17 cellular contexts compared by ENCODE assay signal in the genomic region with DNA sequence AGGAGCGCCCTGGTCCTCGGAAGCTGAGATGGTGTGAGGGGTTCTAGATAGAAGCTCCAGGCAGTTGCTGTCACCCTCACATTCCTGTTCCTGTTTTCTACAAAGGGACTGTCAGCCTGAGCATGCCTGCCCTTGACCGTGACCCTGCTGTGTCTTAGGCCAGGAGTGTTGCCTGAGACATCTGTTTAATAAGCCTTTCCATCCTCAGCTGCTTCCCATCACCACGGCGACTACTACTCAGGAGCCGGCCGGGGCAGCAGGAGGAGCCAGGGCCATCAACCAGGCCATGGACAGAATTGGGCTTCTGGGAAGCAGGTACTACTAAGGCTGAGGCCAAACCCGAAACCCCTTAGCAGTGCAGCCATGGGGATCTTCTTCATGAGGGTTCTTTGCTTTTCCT.
"Had no signal": no experiment of that assay in that cellular context is flagged by ENCODE, and none has a peak within 500 bp of the region (broad histone marks: within the 10 kb centered on the region; RNA-seq: fewer than 3 reads in every experiment).

No MANE protein-coding gene starts in this region.

- H3K9me3 Mint-ChIP-seq: activated CD4-positive, alpha-beta T cell treated with anti-CD3 and anti-CD28 coated beads, Interleukin-2, amount 10 ng/mL, durations not matched to agents 24 days and 14 days; activated naive CD4-positive, alpha-beta T cell treated with anti-CD3 and anti-CD28 coated beads, Interleukin-2, amount 50 U/mL, for 72 hours; activated T-cell treated with anti-CD3 and anti-CD28 coated beads, Interleukin-2, amount 50 U/mL, for 72 hours had no signal

- H3K27ac Mint-ChIP-seq: activated CD4-positive, alpha-beta T cell treated with anti-CD3 and anti-CD28 coated beads, Interleukin-2, amount 10 ng/mL, durations not matched to agents 24 days and 14 days; activated T-cell treated with anti-CD3 and anti-CD28 coated beads, Interleukin-2, amount 50 U/mL, for 72 hours; endodermal cell had no signal

- H3K4me3 ChIP-seq: adrenal gland, stomach, thoracic aorta had no signal

- H3K36me3 ChIP-seq: adrenal gland had no signal

- H3K27me3 Mint-ChIP-seq: activated CD4-positive, alpha-beta T cell treated with anti-CD3 and anti-CD28 coated beads, Interleukin-2, amount 10 ng/mL, durations not matched to agents 24 days and 14 days had no signal

- FAIRE-seq: bronchial epithelial cell, small intestine had no signal

- H3K36me3 Mint-ChIP-seq: activated naive CD4-positive, alpha-beta T cell treated with anti-CD3 and anti-CD28 coated beads, Interleukin-2, amount 50 U/mL, for 72 hours had no signal

- H3K9me3 ChIP-seq: adrenal gland, stomach, thoracic aorta had no signal

- H3K4me1 ChIP-seq: adrenal gland, stomach had no signal

- H3K4me3 Mint-ChIP-seq: activated CD4-positive, alpha-beta T cell treated with anti-CD3 and anti-CD28 coated beads, Interleukin-2, amount 10 ng/mL, durations not matched to agents 24 days and 14 days; activated T-cell treated with anti-CD3 and anti-CD28 coated beads, Interleukin-2, amount 50 U/mL, for 72 hours; endodermal cell had no signal

- DNase-seq: activated CD4-positive, alpha-beta T cell treated with anti-CD3 and anti-CD28 coated beads, Interleukin-2, amount 10 ng/mL, durations not matched to agents 24 days and 14 days; activated gamma-delta T cell treated with Interleukin-2 at 50 U/mL for 16 hours; activated T-cell treated with anti-CD3 and anti-CD28 coated beads, Interleukin-2, amount 50 U/mL, for 72 hours; adrenal gland; endodermal cell; islet precursor cell; mammary epithelial cell; occipital lobe; small intestine; stimulated activated CD4-positive, alpha-beta T cell treated with anti-CD3 and anti-CD28 coated beads, Interleukin-4, amount 100 ng/mL, for 1 hour; stomach; T1000 had no signal

- H3K27ac ChIP-seq: adrenal gland, epithelial cell of prostate, stomach, thoracic aorta had no signal

- H3K4me1 Mint-ChIP-seq: activated CD4-positive, alpha-beta T cell treated with anti-CD3 and anti-CD28 coated beads, Interleukin-2, amount 10 ng/mL, durations not matched to agents 24 days and 14 days; endodermal cell had no signal

- H3K27me3 ChIP-seq: adrenal gland, stomach had no signal

- ATAC-seq: activated naive CD4-positive, alpha-beta T cell treated with anti-CD3 and anti-CD28 coated beads, Interleukin-2, amount 50 U/mL, for 72 hours; activated T-cell treated with anti-CD3 and anti-CD28 coated beads, Interleukin-2, amount 50 U/mL, for 72 hours; left lobe of liver had no signal
